24 cellular contexts compared by ENCODE assay signal in genomic region chr6:145238787-145239186, GRCh38.
DNase-seq lines count a peak whose midpoint lies in the region; ATAC-seq, FAIRE-seq and TF ChIP-seq lines count a peak whose summit lies in the region.
"Had no signal": no experiment of that assay in that cellular context is flagged by ENCODE, and none has a peak within 500 bp of the region (broad histone marks: within the 10 kb centered on the region; RNA-seq: fewer than 3 reads in every experiment).

No MANE protein-coding gene starts in this region.

- no peak overlapping the region for H3K23ac ChIP-seq in IMR-90 (ENCODE audit: low read depth, low read length)
- no peak overlapping the region for H3K23ac ChIP-seq in trophoblast cell (ENCODE audit: low read length)

- TF ChIP-seq CTCF in HepG2 (CRISPR knock-in tag; IDR thresholded peaks at IDR 0.05) (no peak), right lobe of liver (IDR thresholded peaks at IDR 0.05) (no peak), IMR-90 (conservative IDR thresholded peaks at IDR 0.05; ENCODE audit: low read depth, low read length) (no peak), neural progenitor cell (IDR thresholded peaks at IDR 0.05) (no peak)

- H3K56ac ChIP-seq in IMR-90 (ENCODE audit: extremely low read depth, insufficient read depth, low read length), result no peak overlapping the region

- H2BK120ac ChIP-seq in IMR-90 (ENCODE audit: low read depth, low read length) (no peak overlapping the region), trophoblast cell (ENCODE audit: insufficient read depth, low read length, poor library complexity) (no peak overlapping the region)

- H3K18ac ChIP-seq in IMR-90 (ENCODE audit: low read depth, low read length), result no peak overlapping the region; the same call in 1 of the 2 replicates
- no peak overlapping the region for H3K18ac ChIP-seq in trophoblast cell (ENCODE audit: low read length)

- H3K9ac ChIP-seq in HepG2 (ENCODE audit: insufficient read depth, low read depth, low read length) (no peak overlapping the region), IMR-90 (ENCODE audit: low read depth, low read length) (no peak overlapping the region), neural progenitor cell (no peak overlapping the region), trophoblast cell (ENCODE audit: low read length) (no peak overlapping the region)
- H3K9ac ChIP-seq: BLaER1 treated with 17β-estradiol and CSF1 and Interleukin-3, amounts not matched to agents 10 nM and 100 nM had no signal

- H2AFZ ChIP-seq in HepG2 (ENCODE audit: low read length) (no peak overlapping the region), IMR-90 (replicated peaks; ENCODE audit: low read length, poor library complexity) (no peak overlapping the region), neural progenitor cell (replicated peaks) (peak overlapping the region; percentile 63), trophoblast cell (ENCODE audit: insufficient read depth, low read length, poor library complexity) (no peak overlapping the region)

- H2AK5ac ChIP-seq in IMR-90 (ENCODE audit: low read depth, low read length) (no peak overlapping the region; the same call in 1 of the 2 replicates), trophoblast cell (ENCODE audit: low read length) (no peak overlapping the region)

- no peak for FAIRE-seq in HepG2 (lab: Jason Lieb, UNC)
- FAIRE-seq: A549, D721Med, G401.6, GM12891, GM19239 had no signal

- no peaks in the 10 kb centered on the region for H3K79me1 ChIP-seq in IMR-90 (ENCODE audit: low read depth in 1 of 2, low read length in 2 of 2)
- peaks cover 2% of the 10 kb centered on the region for H3K79me1 ChIP-seq in trophoblast cell (ENCODE audit: low read length)

- H3K27ac ChIP-seq in HepG2 (ENCODE audit: extremely low read length, insufficient read depth, low read length), result no peak overlapping the region
- no peak overlapping the region for H3K27ac ChIP-seq in right lobe of liver
- no peak overlapping the region for H3K27ac ChIP-seq in IMR-90 (ENCODE audit: insufficient read depth, low read length)
- no peak overlapping the region for H3K27ac ChIP-seq in neural progenitor cell
- no peak overlapping the region for H3K27ac ChIP-seq in trophoblast cell (ENCODE audit: low read depth, low read length)
- H3K27ac ChIP-seq: 22Rv1; BLaER1 treated with 17β-estradiol and CSF1 and Interleukin-3, amounts not matched to agents 10 nM and 100 nM; C4-2B had no signal

- H4K20me1 ChIP-seq in HepG2 (ENCODE audit: insufficient read depth, low read length) (no peaks in the 10 kb centered on the region), IMR-90 (ENCODE audit: insufficient read depth, low read length) (no peaks in the 10 kb centered on the region), neural progenitor cell (ENCODE audit: low read depth) (no peaks in the 10 kb centered on the region)
- H4K20me1 ChIP-seq: BLaER1 treated with 17β-estradiol and CSF1 and Interleukin-3, amounts not matched to agents 10 nM and 100 nM had no signal

- dilution Hi-C loops in IMR-90 (cut with HindIII; ENCODE audit: low sequenced_read_pairs, unreplicated experiment), result no loop called here

- ATAC-seq in HepG2 (no peak), right lobe of liver (no peak), IMR-90 (ENCODE audit: low read depth) (no peak)
- ATAC-seq: A549; CD8-positive, alpha-beta T cell had no signal

- no peaks in the 10 kb centered on the region for H3K9me1 ChIP-seq in IMR-90 (ENCODE audit: insufficient read depth, low read length)

- no peak for TF ChIP-seq POLR2A in HepG2 (IDR thresholded peaks at IDR 0.05; ENCODE audit: insufficient read depth in 1 of 2, low read depth in 2 of 2, low read length in 2 of 2)
- TF ChIP-seq POLR2A in right lobe of liver (IDR thresholded peaks at IDR 0.05), result no peak
- TF ChIP-seq POLR2A in IMR-90 (IDR thresholded peaks at IDR 0.05; ENCODE audit: low read depth, low read length), result no peak

- no peak overlapping the region for H3K4me3 Mint-ChIP-seq in neural progenitor cell
- H3K4me3 Mint-ChIP-seq in activated T-helper 2 cell treated with anti-CD3 and anti-CD28 coated beads, Interferon-gamma antibody, Interleukin-2, Interleukin-4, amounts not matched to agents 10 μg/mL and 5 μg/mL and 100 μg/mL, durations not matched to agents 14 hours and 24 hours and 36 hours (ENCODE audit: low read depth), result no peak overlapping the region
- H3K4me3 Mint-ChIP-seq: B cell; CD4-positive, alpha-beta T cell; CD8-positive, alpha-beta T cell had no signal

- intact Hi-C loops in HepG2 (cut with micrococcal nuclease; ENCODE audit: unreplicated experiment) (no loop called here), right lobe of liver (cut with DNase I) (no loop called here), IMR-90 (cut with micrococcal nuclease) (loop anchor here (10.0 kb wide), 1 partner anchor 316 kb away; no protein-coding TSS in a partner anchor), head of caudate nucleus (cut with DNase I) (no loop called here)
- intact Hi-C loops in activated T-helper 2 cell treated with anti-CD3 and anti-CD28 coated beads, Interferon-gamma antibody, Interleukin-2, Interleukin-4, amounts not matched to agents 10 μg/mL and 5 μg/mL and 100 μg/mL, durations not matched to agents 14 hours and 24 hours and 36 hours (cut with micrococcal nuclease), result no loop called here

- peaks cover 1% of the 10 kb centered on the region for H3K9me3 Mint-ChIP-seq in neural progenitor cell
- H3K9me3 Mint-ChIP-seq in activated T-helper 2 cell treated with anti-CD3 and anti-CD28 coated beads, Interferon-gamma antibody, Interleukin-2, Interleukin-4, amounts not matched to agents 10 μg/mL and 5 μg/mL and 100 μg/mL, durations not matched to agents 14 hours and 24 hours and 36 hours, result no peaks in the 10 kb centered on the region
- H3K9me3 Mint-ChIP-seq: CD4-positive, alpha-beta T cell; CD8-positive, alpha-beta T cell had no signal

- H3K14ac ChIP-seq in IMR-90 (replicated peaks; ENCODE audit: low read depth, low read length) (no peak overlapping the region), trophoblast cell (ENCODE audit: low read length) (peak overlapping the region; percentile 30)

- no peak overlapping the region for H4K12ac ChIP-seq in trophoblast cell (ENCODE audit: low read depth, low read length)

- peaks cover 11% of the 10 kb centered on the region for H3K4me1 Mint-ChIP-seq in neural progenitor cell
- peaks cover 2% of the 10 kb centered on the region for H3K4me1 Mint-ChIP-seq in activated T-helper 2 cell treated with anti-CD3 and anti-CD28 coated beads, Interferon-gamma antibody, Interleukin-2, Interleukin-4, amounts not matched to agents 10 μg/mL and 5 μg/mL and 100 μg/mL, durations not matched to agents 14 hours and 24 hours and 36 hours (ENCODE audit: low read depth)
- H3K4me1 Mint-ChIP-seq: B cell had no signal

- H4K5ac ChIP-seq in IMR-90 (ENCODE audit: low read depth, low read length), result no peak overlapping the region

- POLR2A ChIA-PET in HepG2 (lab: Yijun Ruan, JAX) (no interaction called here), IMR-90 (lab: Charles Lee; ENCODE audit: unreplicated experiment) (no interaction called here)

- H4K91ac ChIP-seq in IMR-90 (ENCODE audit: insufficient read depth, low read depth, low read length), result no peak overlapping the region
- no peak overlapping the region for H4K91ac ChIP-seq in trophoblast cell (ENCODE audit: low read depth, low read length)

- H2AK9ac ChIP-seq in IMR-90 (replicated peaks; ENCODE audit: low read depth, low read length, poor library complexity), result no peak overlapping the region

- peaks cover 14% of the 10 kb centered on the region for H3K4me1 ChIP-seq in HepG2 (ENCODE audit: insufficient read depth, low read length)
- peaks cover 0 to 8% (median 1%) of the 10 kb centered on the region in 4 donors for H3K4me1 ChIP-seq in right lobe of liver
- H3K4me1 ChIP-seq in IMR-90 (ENCODE audit: control insufficient read depth, insufficient read depth, low read length), result peaks cover 6% of the 10 kb centered on the region
- H3K4me1 ChIP-seq in neural progenitor cell, result peaks cover 17% of the 10 kb centered on the region
- H3K4me1 ChIP-seq in trophoblast cell (ENCODE audit: control insufficient read depth in 1 of 2, insufficient read depth in 2 of 2, low read length in 2 of 2), result no peaks in the 10 kb centered on the region
- H3K4me1 ChIP-seq: Caco-2 had no signal

- H3K4me3 ChIP-seq in HepG2 (replicated peaks in 1 of 3; ENCODE audit: insufficient read depth in 1 of 3, low read depth in 2 of 3, low read length in 3 of 3), result no peak overlapping the region
- H3K4me3 ChIP-seq in right lobe of liver, result no peak overlapping the region
- H3K4me3 ChIP-seq in IMR-90 (ENCODE audit: insufficient read depth, low read depth, low read length), result no peak overlapping the region
- H3K4me3 ChIP-seq in neural progenitor cell, result no peak overlapping the region
- H3K4me3 ChIP-seq in trophoblast cell (ENCODE audit: low read depth, low read length), result no peak overlapping the region
- H3K4me3 ChIP-seq: A549; BLaER1 treated with 17β-estradiol and CSF1 and Interleukin-3, amounts not matched to agents 10 nM and 100 nM had no signal

- peaks cover 4% of the 10 kb centered on the region for H3F3A ChIP-seq in neural progenitor cell (ENCODE audit: low read depth)

- in situ Hi-C loops in HepG2 (cut with HindIII; ENCODE audit: extremely low pct_ligation_motif_present, low pct_unique_long_range_greater_than_20kb), result no loop called here
- in situ Hi-C loops in IMR-90 (cut with MboI; ENCODE audit: low sequenced_read_pairs), result no loop called here

- peaks cover 2% of the 10 kb centered on the region for H3K27me3 Mint-ChIP-seq in neural progenitor cell (ENCODE audit: insufficient read depth, low read depth)
- H3K27me3 Mint-ChIP-seq in activated T-helper 2 cell treated with anti-CD3 and anti-CD28 coated beads, Interferon-gamma antibody, Interleukin-2, Interleukin-4, amounts not matched to agents 10 μg/mL and 5 μg/mL and 100 μg/mL, durations not matched to agents 14 hours and 24 hours and 36 hours (ENCODE audit: low read depth), result peaks cover 4% of the 10 kb centered on the region

- H3K36me3 Mint-ChIP-seq in neural progenitor cell, result no peaks in the 10 kb centered on the region
- H3K36me3 Mint-ChIP-seq in activated T-helper 2 cell treated with anti-CD3 and anti-CD28 coated beads, Interferon-gamma antibody, Interleukin-2, Interleukin-4, amounts not matched to agents 10 μg/mL and 5 μg/mL and 100 μg/mL, durations not matched to agents 14 hours and 24 hours and 36 hours (ENCODE audit: low read depth), result no peaks in the 10 kb centered on the region
- H3K36me3 Mint-ChIP-seq: CD8-positive, alpha-beta T cell had no signal

- no peak overlapping the region for H2BK12ac ChIP-seq in trophoblast cell (ENCODE audit: low read length)

- CTCF ChIA-PET in HepG2 (lab: Yijun Ruan, JAX; ENCODE audit: low intra/inter-chr PET ratio, low total read pairs), result no interaction called here
- CTCF ChIA-PET in IMR-90 (lab: Yijun Ruan, JAX), result no interaction called here

- DNase-seq in HepG2 (ENCODE audit: low spot score), result no peak
- no peak for DNase-seq in right lobe of liver
- no peak for DNase-seq in IMR-90
- DNase-seq in neural progenitor cell (ENCODE audit: low spot score), result no peak
- DNase-seq in trophoblast cell, result no peak
- DNase-seq in activated T-helper 2 cell treated with anti-CD3 and anti-CD28 coated beads, Interferon-gamma antibody, Interleukin-2, Interleukin-4, amounts not matched to agents 10 μg/mL and 5 μg/mL and 100 μg/mL, durations not matched to agents 14 hours and 24 hours and 36 hours (ENCODE audit: low spot score), result no peak
- DNase-seq in stimulated activated CD8-positive, alpha-beta memory T cell treated with anti-CD3 and anti-CD28 coated beads, Interleukin-4, amount 100 ng/mL, for 48 hours, result no peak
- DNase-seq in head of caudate nucleus, result no peak
- DNase-seq: AML-193; Caco-2; Calu3; CD4-positive, alpha-beta T cell; CD8-positive, alpha-beta T cell; DMS79 treated with DMSO at 0.1 percent for 48 hours; GF-D8 had no signal

- H4K8ac ChIP-seq in IMR-90 (ENCODE audit: low read depth in 2 of 2, low read length in 2 of 2) (no peak overlapping the region), trophoblast cell (ENCODE audit: low read depth, low read length) (no peak overlapping the region)

- H3K9me3 ChIP-seq in HepG2 (ENCODE audit: low read length), result no peaks in the 10 kb centered on the region
- no peaks in the 10 kb centered on the region for H3K9me3 ChIP-seq in right lobe of liver
- H3K9me3 ChIP-seq in IMR-90 (ENCODE audit: control insufficient read depth, insufficient read depth, low read length), result no peaks in the 10 kb centered on the region
- no peaks in the 10 kb centered on the region for H3K9me3 ChIP-seq in neural progenitor cell (ENCODE audit: low read depth)
- H3K9me3 ChIP-seq in trophoblast cell (ENCODE audit: insufficient read depth, low read depth, low read length), result no peaks in the 10 kb centered on the region
- H3K9me3 ChIP-seq: A549; BLaER1 treated with 17β-estradiol and CSF1 and Interleukin-3, amounts not matched to agents 10 nM and 100 nM; Caco-2 had no signal

- H2BK5ac ChIP-seq in IMR-90 (ENCODE audit: low read depth, low read length, poor library complexity, severe bottlenecking) (peak overlapping the region; percentile 19), trophoblast cell (ENCODE audit: low read depth, low read length, poor library complexity) (no peak overlapping the region)

- H3K27me3 ChIP-seq in HepG2 (ENCODE audit: control insufficient read depth in 1 of 2, insufficient read depth in 2 of 2, low read length in 2 of 2) (no peaks in the 10 kb centered on the region), right lobe of liver (no peaks in the 10 kb centered on the region), IMR-90 (ENCODE audit: control insufficient read depth, insufficient read depth, low read length) (no peaks in the 10 kb centered on the region), neural progenitor cell (no peaks in the 10 kb centered on the region), trophoblast cell (ENCODE audit: insufficient read depth, low read length) (no peaks in the 10 kb centered on the region)
- H3K27me3 ChIP-seq: BLaER1 treated with 17β-estradiol and CSF1 and Interleukin-3, amounts not matched to agents 10 nM and 100 nM had no signal

- TF ChIP-seq RAD21 in HepG2 (CRISPR knock-in tag; IDR thresholded peaks at IDR 0.05) (no peak), IMR-90 (IDR thresholded peaks at IDR 0.05; ENCODE audit: low read length) (no peak)

- H3K79me2 ChIP-seq in HepG2 (ENCODE audit: insufficient read depth, low read length) (no peaks in the 10 kb centered on the region), neural progenitor cell (ENCODE audit: low read depth) (no peaks in the 10 kb centered on the region), trophoblast cell (ENCODE audit: control insufficient read depth, insufficient read depth, low read length, poor library complexity) (no peaks in the 10 kb centered on the region)

- no peak overlapping the region for H3K4ac ChIP-seq in IMR-90 (ENCODE audit: low read depth, low read length)
- no peak overlapping the region for H3K4ac ChIP-seq in trophoblast cell (ENCODE audit: low read depth, low read length)

- H3K4me2 ChIP-seq in HepG2 (ENCODE audit: low read depth, low read length) (no peak overlapping the region), IMR-90 (ENCODE audit: low read depth, low read length) (no peak overlapping the region), neural progenitor cell (no peak overlapping the region), trophoblast cell (ENCODE audit: low read length) (no peak overlapping the region)
- H3K4me2 ChIP-seq: A549; BLaER1 treated with 17β-estradiol and CSF1 and Interleukin-3, amounts not matched to agents 10 nM and 100 nM had no signal

- BruUV-seq in HepG2 (replicated peaks; lab: Mats Ljungman, UMichigan) (no TSS peak), IMR-90 (replicated peaks; lab: Mats Ljungman, UMichigan) (no TSS peak)

- H2BK20ac ChIP-seq in IMR-90 (ENCODE audit: low read depth, low read length), result no peak overlapping the region; the same call in 1 of the 2 replicates

- TF ChIP-seq EP300 in HepG2 (IDR thresholded peaks at IDR 0.05; ENCODE audit: low read depth in 2 of 2, low read length in 2 of 2) (no peak), HepG2 (CRISPR knock-in tag; IDR thresholded peaks at IDR 0.05; ENCODE audit: borderline replicate concordance) (no peak)

- H3K36me3 ChIP-seq in HepG2 (replicated peaks in 1 of 2; ENCODE audit: control insufficient read depth in 1 of 2, insufficient read depth in 2 of 2, low read length in 2 of 2), result no peaks in the 10 kb centered on the region
- no peaks in the 10 kb centered on the region for H3K36me3 ChIP-seq in right lobe of liver
- H3K36me3 ChIP-seq in IMR-90 (ENCODE audit: control insufficient read depth, insufficient read depth, low read length), result no peaks in the 10 kb centered on the region
- H3K36me3 ChIP-seq in neural progenitor cell, result no peaks in the 10 kb centered on the region
- H3K36me3 ChIP-seq in trophoblast cell (ENCODE audit: control insufficient read depth in 1 of 2, insufficient read depth in 2 of 2, low read length in 2 of 2), result peaks cover 0 to 1% of the 10 kb centered on the region in 2 experiments
- H3K36me3 ChIP-seq: BLaER1 treated with 17β-estradiol and CSF1 and Interleukin-3, amounts not matched to agents 10 nM and 100 nM had no signal

- H3K27ac Mint-ChIP-seq in neural progenitor cell, result no peak overlapping the region
- H3K27ac Mint-ChIP-seq in activated T-helper 2 cell treated with anti-CD3 and anti-CD28 coated beads, Interferon-gamma antibody, Interleukin-2, Interleukin-4, amounts not matched to agents 10 μg/mL and 5 μg/mL and 100 μg/mL, durations not matched to agents 14 hours and 24 hours and 36 hours, result no peak overlapping the region
- H3K27ac Mint-ChIP-seq: B cell; CD4-positive, alpha-beta T cell; CD8-positive, alpha-beta T cell had no signal

- H2BK15ac ChIP-seq in IMR-90 (ENCODE audit: low read depth, low read length), result no peak overlapping the region
